ENCODE assay signal across 8 cellular contexts in genomic region chr11:116217006-116217405, GRCh38.
DNase-seq lines count a peak whose midpoint lies in the region; ATAC-seq and TF ChIP-seq lines count a peak whose summit lies in the region.

No MANE protein-coding gene starts in this region.

- no peaks in the 10 kb centered on the region for H3K27me3 Mint-ChIP-seq in activated naive CD8-positive, alpha-beta T cell treated with anti-CD3 and anti-CD28 coated beads, Interleukin-2, amount 10 ng/mL, durations not matched to agents 7 days and 5 days
- H3K27me3 Mint-ChIP-seq in activated naive CD8-positive, alpha-beta T cell treated with anti-CD3 and anti-CD28 coated beads for 36 hours: peaks cover 8% of the 10 kb centered on the region

- no peaks in the 10 kb centered on the region for H3K4me1 ChIP-seq in mucosa of descending colon (ENCODE audit: low read depth)

- H3K4me3 ChIP-seq in mucosa of descending colon: no peak overlapping the region

- POLR2A ChIA-PET in activated naive CD8-positive, alpha-beta T cell treated with anti-CD3 and anti-CD28 coated beads, Interleukin-2, amount 10 ng/mL, durations not matched to agents 7 days and 5 days (lab: Charles Lee): no interaction called here

- no peaks in the 10 kb centered on the region for H3K9me3 Mint-ChIP-seq in activated naive CD8-positive, alpha-beta T cell treated with anti-CD3 and anti-CD28 coated beads, Interleukin-2, amount 10 ng/mL, durations not matched to agents 7 days and 5 days
- H3K9me3 Mint-ChIP-seq in activated naive CD8-positive, alpha-beta T cell treated with anti-CD3 and anti-CD28 coated beads for 36 hours: peaks cover 1% of the 10 kb centered on the region

- H3K27ac Mint-ChIP-seq in activated naive CD8-positive, alpha-beta T cell treated with anti-CD3 and anti-CD28 coated beads, Interleukin-2, amount 10 ng/mL, durations not matched to agents 7 days and 5 days: no peak overlapping the region
- H3K27ac Mint-ChIP-seq in activated naive CD8-positive, alpha-beta T cell treated with anti-CD3 and anti-CD28 coated beads for 36 hours: no peak overlapping the region

- no peaks in the 10 kb centered on the region for H3K36me3 Mint-ChIP-seq in activated naive CD8-positive, alpha-beta T cell treated with anti-CD3 and anti-CD28 coated beads, Interleukin-2, amount 10 ng/mL, durations not matched to agents 7 days and 5 days
- H3K36me3 Mint-ChIP-seq in activated naive CD8-positive, alpha-beta T cell treated with anti-CD3 and anti-CD28 coated beads for 36 hours: no peaks in the 10 kb centered on the region

- DNase-seq in activated naive CD8-positive, alpha-beta T cell treated with anti-CD3 and anti-CD28 coated beads, Interleukin-2, amount 10 ng/mL, durations not matched to agents 7 days and 5 days: peak; percentile 32
- no peak for DNase-seq in activated naive CD8-positive, alpha-beta T cell treated with anti-CD3 and anti-CD28 coated beads for 36 hours
- peak; percentile 28 for DNase-seq in NCI-H2081 treated with DMSO at 0.1 percent for 48 hours (lab: John Stamatoyannopoulos, UW)
- peak; percentile 50 for DNase-seq in cerebellum (ENCODE audit: low spot score)
- peak in 2 of 3 donors; percentile 31 to 64 for DNase-seq in mucosa of descending colon
- no peak for DNase-seq in activated T-cell treated with anti-CD3 and anti-CD28 coated beads, Interleukin-2, amount 50 U/mL, for 1 hour

- no peaks in the 10 kb centered on the region for H3K4me1 Mint-ChIP-seq in activated naive CD8-positive, alpha-beta T cell treated with anti-CD3 and anti-CD28 coated beads, Interleukin-2, amount 10 ng/mL, durations not matched to agents 7 days and 5 days
- H3K4me1 Mint-ChIP-seq in activated naive CD8-positive, alpha-beta T cell treated with anti-CD3 and anti-CD28 coated beads for 36 hours: no peaks in the 10 kb centered on the region

- TF ChIP-seq CTCF in mucosa of descending colon (IDR thresholded peaks at IDR 0.05): peak; percentile 20

- H3K4me3 Mint-ChIP-seq in activated naive CD8-positive, alpha-beta T cell treated with anti-CD3 and anti-CD28 coated beads, Interleukin-2, amount 10 ng/mL, durations not matched to agents 7 days and 5 days: no peak overlapping the region
- no peak overlapping the region for H3K4me3 Mint-ChIP-seq in activated naive CD8-positive, alpha-beta T cell treated with anti-CD3 and anti-CD28 coated beads for 36 hours

- no peak for ATAC-seq in activated naive CD8-positive, alpha-beta T cell treated with anti-CD3 and anti-CD28 coated beads, Interleukin-2, amount 10 ng/mL, durations not matched to agents 7 days and 5 days (ENCODE audit: low read depth)
- peak; percentile 65 for ATAC-seq in mucosa of descending colon
- ATAC-seq in HG03432 (IDR thresholded peaks at IDR 0.05; ENCODE audit: unreplicated experiment): no peak
- no peak for ATAC-seq in GM19035 (IDR thresholded peaks at IDR 0.05; ENCODE audit: unreplicated experiment)

- H3K36me3 ChIP-seq in mucosa of descending colon (ENCODE audit: low read depth): no peaks in the 10 kb centered on the region

- H3K9me3 ChIP-seq in mucosa of descending colon: no peaks in the 10 kb centered on the region

- intact Hi-C loops in mucosa of descending colon (cut with DNase I, micrococcal nuclease): no loop called here

Comparison
In these comparisons a context has a peak if more than half of its experiments do, and no peak if none do; other contexts are left out.
1. DNase-seq: peak in activated naive CD8-positive, alpha-beta T cell treated with anti-CD3 and anti-CD28 coated beads, Interleukin-2, amount 10 ng/mL, durations not matched to agents 7 days and 5 days (single experiment), NCI-H2081 treated with DMSO at 0.1 percent for 48 hours (single experiment), cerebellum (single experiment) and mucosa of descending colon (2 of 3); none in activated naive CD8-positive, alpha-beta T cell treated with anti-CD3 and anti-CD28 coated beads for 36 hours (single experiment) and activated T-cell treated with anti-CD3 and anti-CD28 coated beads, Interleukin-2, amount 50 U/mL, for 1 hour (single experiment).